ENCODE assay signal across 20 cellular contexts in genomic region chr4:155881555-155881954, GRCh38. TPM values are rescaled to one million over a fixed set of nuclear protein-coding genes. Genes with fewer than 3 reads are reported as not detected.
DNase-seq lines count a peak whose midpoint lies in the region; ATAC-seq lines count a peak whose summit lies in the region.
"Had no signal": no experiment of that assay in that cellular context is flagged by ENCODE, and none has a peak within 500 bp of the region (broad histone marks: within the 10 kb centered on the region; RNA-seq: fewer than 3 reads in every experiment).

No MANE protein-coding gene starts in this region.

- peak; percentile 50 for DNase-seq in renal cortical epithelial cell (ENCODE audit: low read depth)
- no peak for DNase-seq in cerebellar nuclear complex (lab: John Stamatoyannopoulos, UW)
- no peak for DNase-seq in activated CD8-positive, alpha-beta memory T cell treated with anti-CD3 and anti-CD28 coated beads for 24 hours
- no peak for DNase-seq in NCI-H345 (lab: John Stamatoyannopoulos, UW)
- DNase-seq: activated CD8-positive, alpha-beta memory T cell treated with anti-CD3 and anti-CD28 coated beads, Interleukin-2, amount 10 ng/mL, durations not matched to agents 7 days and 5 days; CD8-positive, alpha-beta memory T cell; heart right ventricle; immature natural killer cell; NCI-H1417; NCI-H526 treated with DMSO at 0.1 percent for 48 hours; stimulated activated naive B cell treated with anti-CD40 and anti-IgM and Interleukin-4, amounts not matched to agents 10 μg/mL and 1 μg/mL and 100 μg/mL, for 72 hours; SW 1271 had no signal

- ATAC-seq in GM19025 (IDR thresholded peaks at IDR 0.05; ENCODE audit: low read depth, unreplicated experiment) (peak; percentile 57), GM21528 (IDR thresholded peaks at IDR 0.05; ENCODE audit: low FRiP score, unreplicated experiment) (peak; percentile 61), HG03175 (IDR thresholded peaks at IDR 0.05; ENCODE audit: unreplicated experiment) (peak; percentile 38)
- ATAC-seq: activated CD8-positive, alpha-beta memory T cell treated with anti-CD3 and anti-CD28 coated beads, Interleukin-2, amount 10 ng/mL, durations not matched to agents 7 days and 5 days; heart right ventricle; Right ventricle myocardium inferior; stimulated activated naive B cell treated with anti-CD40 and anti-IgM and Interleukin-4, amounts not matched to agents 10 μg/mL and 1 μg/mL and 100 μg/mL, for 72 hours had no signal

RNA-seq across cellular contexts. Expression of gene ASIC5, which starts 15.5 kb away (rescaled TPM):
- not detected in 2 replicates for total RNA-seq in renal cortical epithelial cell
- total RNA-seq: activated CD8-positive, alpha-beta memory T cell treated with anti-CD3 and anti-CD28 coated beads, Interleukin-2, amount 10 ng/mL, durations not matched to agents 7 days and 5 days; activated T-helper 2 cell treated with anti-CD3 and anti-CD28 coated beads, Interferon-gamma antibody, Interleukin-2, Interleukin-4, amounts not matched to agents 10 μg/mL and 5 μg/mL and 100 μg/mL, durations not matched to agents 14 hours and 24 hours and 36 hours; CD8-positive, alpha-beta memory T cell; heart right ventricle; lung microvascular endothelial cell; osteoblast; Right ventricle myocardium inferior; thoracic aorta had no signal

RNA-seq across cellular contexts. Expression of gene TDO2, which starts 21.9 kb away (rescaled TPM):
- total RNA-seq in renal cortical epithelial cell = 0.05 TPM in 1 of 2 replicates, not detected in the other
- total RNA-seq: activated CD8-positive, alpha-beta memory T cell treated with anti-CD3 and anti-CD28 coated beads, Interleukin-2, amount 10 ng/mL, durations not matched to agents 7 days and 5 days; activated T-helper 2 cell treated with anti-CD3 and anti-CD28 coated beads, Interferon-gamma antibody, Interleukin-2, Interleukin-4, amounts not matched to agents 10 μg/mL and 5 μg/mL and 100 μg/mL, durations not matched to agents 14 hours and 24 hours and 36 hours; CD8-positive, alpha-beta memory T cell; lung microvascular endothelial cell; Right ventricle myocardium inferior; thoracic aorta had no signal
